15 cellular contexts compared by ENCODE assay signal in the genomic region with DNA sequence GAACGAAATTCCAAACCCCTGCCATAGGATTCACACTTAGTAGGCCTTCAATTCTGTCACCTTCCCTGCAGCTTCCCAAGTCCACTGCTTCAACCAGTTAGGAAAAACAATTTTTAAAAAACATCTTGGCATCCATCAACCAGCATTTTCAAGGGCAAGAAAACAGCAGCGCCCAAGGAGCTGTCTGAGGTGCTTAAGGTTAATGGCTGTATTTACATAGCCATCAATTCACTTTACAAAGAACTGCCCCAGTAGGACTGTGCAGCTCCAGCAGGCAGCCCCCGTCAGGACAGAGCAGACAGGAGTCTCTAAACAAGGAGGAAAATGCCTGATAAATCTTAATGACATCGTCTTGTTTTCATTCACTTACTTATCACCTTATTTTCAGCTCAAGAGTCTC. TPM values are rescaled to one million over a fixed set of nuclear protein-coding genes. Genes with fewer than 3 reads are reported as not detected.
DNase-seq lines count a peak whose midpoint lies in the region; ATAC-seq, FAIRE-seq and TF ChIP-seq lines count a peak whose summit lies in the region.
"Had no signal": no experiment of that assay in that cellular context is flagged by ENCODE, and none has a peak within 500 bp of the region (broad histone marks: within the 10 kb centered on the region; RNA-seq: fewer than 3 reads in every experiment).

No MANE protein-coding gene starts in this region.

- BruUV-seq in A673 (replicated peaks; lab: Mats Ljungman, UMichigan) = no TSS peak

- H3K9ac ChIP-seq in astrocyte (ENCODE audit: low read length) = no peak overlapping the region

- no peaks in the 10 kb centered on the region for H4K20me1 ChIP-seq in astrocyte (ENCODE audit: insufficient read depth, low read length)

- H3K9me3 Mint-ChIP-seq in astrocyte (ENCODE audit: unreplicated experiment) = no peaks in the 10 kb centered on the region
- H3K9me3 Mint-ChIP-seq: activated naive CD4-positive, alpha-beta T cell treated with anti-CD3 and anti-CD28 coated beads, Interleukin-2, amount 50 U/mL, for 24 hours; type B pancreatic cell had no signal

- FAIRE-seq in astrocyte (lab: Jason Lieb, UNC) = no peak

- H3K27me3 ChIP-seq in A673 (replicated peaks; ENCODE audit: insufficient read depth, low read depth, low read length, poor library complexity) = peaks cover 9% of the 10 kb centered on the region
- H3K27me3 ChIP-seq in astrocyte (ENCODE audit: insufficient read depth, low read length) = no peaks in the 10 kb centered on the region

- H3K27me3 Mint-ChIP-seq in astrocyte (ENCODE audit: low read depth, unreplicated experiment) = peaks cover 3% of the 10 kb centered on the region

- H3K4me1 ChIP-seq in A673 (ENCODE audit: insufficient read depth, low read length, poor library complexity, severe bottlenecking) = no peaks in the 10 kb centered on the region
- no peaks in the 10 kb centered on the region for H3K4me1 ChIP-seq in astrocyte (ENCODE audit: insufficient read depth, low read length)

- peak; percentile 1 for DNase-seq in A673 (ENCODE audit: low spot score)
- peak; percentile 4 for DNase-seq in HT-29 (ENCODE audit: low spot score)
- DNase-seq in astrocyte (ENCODE audit: low read depth) = peak; percentile 3
- peak; percentile 38 for DNase-seq in iPS DF 19.7 (ENCODE audit: low read depth, low spot score)
- DNase-seq in left lobe of liver (ENCODE audit: low spot score) = no peak
- DNase-seq in NCI-H1436 treated with DMSO at 0.1 percent for 48 hours (lab: John Stamatoyannopoulos, UW) = no peak
- DNase-seq in activated CD4-positive, alpha-beta T cell treated with anti-CD3 and anti-CD28 coated beads, Interleukin-2, amount 50 U/mL, for 4 hours = no peak
- DNase-seq: activated CD8-positive, alpha-beta T cell treated with anti-CD3 and anti-CD28 coated beads, Interleukin-2, amount 10 ng/mL, durations not matched to agents 7 days and 5 days; hypothalamus; NCI-H2029 treated with DMSO at 0.1 percent for 48 hours; T-helper 2 cell had no signal

- intact Hi-C loops in A673 (cut with micrococcal nuclease; ENCODE audit: unreplicated experiment) = no loop called here

- H2AFZ ChIP-seq in astrocyte (ENCODE audit: low read depth, low read length) = no peak overlapping the region

- H3K27ac Mint-ChIP-seq in astrocyte (ENCODE audit: unreplicated experiment) = no peak overlapping the region
- H3K27ac Mint-ChIP-seq: activated CD8-positive, alpha-beta T cell treated with anti-CD3 and anti-CD28 coated beads, Interleukin-2, amount 10 ng/mL, durations not matched to agents 7 days and 5 days; activated naive CD4-positive, alpha-beta T cell treated with anti-CD3 and anti-CD28 coated beads, Interleukin-2, amount 50 U/mL, for 24 hours; type B pancreatic cell had no signal

- CTCF ChIA-PET in A673 (lab: Charles Lee) = no interaction called here

- no peak overlapping the region for H3K4me3 Mint-ChIP-seq in astrocyte (ENCODE audit: unreplicated experiment)
- H3K4me3 Mint-ChIP-seq: activated CD8-positive, alpha-beta T cell treated with anti-CD3 and anti-CD28 coated beads, Interleukin-2, amount 10 ng/mL, durations not matched to agents 7 days and 5 days; activated naive CD4-positive, alpha-beta T cell treated with anti-CD3 and anti-CD28 coated beads, Interleukin-2, amount 50 U/mL, for 24 hours; type B pancreatic cell had no signal

- no peak overlapping the region for H3K4me2 ChIP-seq in astrocyte (ENCODE audit: low read length)

- no peaks in the 10 kb centered on the region for H3K36me3 Mint-ChIP-seq in astrocyte (ENCODE audit: low read depth, unreplicated experiment)
- H3K36me3 Mint-ChIP-seq: activated naive CD4-positive, alpha-beta T cell treated with anti-CD3 and anti-CD28 coated beads, Interleukin-2, amount 50 U/mL, for 24 hours; type B pancreatic cell had no signal

- H3K27ac ChIP-seq in A673 (ENCODE audit: low read depth, low read length, poor library complexity, severe bottlenecking) (no peak overlapping the region), astrocyte (ENCODE audit: low read depth, low read length) (no peak overlapping the region)

- no peak overlapping the region for H3K4me3 ChIP-seq in A673 (ENCODE audit: low read depth, low read length, poor library complexity, severe bottlenecking)
- H3K4me3 ChIP-seq in astrocyte (ENCODE audit: insufficient read depth, low read depth, low read length) = no peak overlapping the region

- POLR2A ChIA-PET in A673 (lab: Charles Lee; ENCODE audit: low non-redundant PET) = no interaction called here

- H3K4me1 Mint-ChIP-seq in astrocyte (ENCODE audit: low read depth, unreplicated experiment) = no peaks in the 10 kb centered on the region
- H3K4me1 Mint-ChIP-seq: activated naive CD4-positive, alpha-beta T cell treated with anti-CD3 and anti-CD28 coated beads, Interleukin-2, amount 50 U/mL, for 24 hours had no signal

- TF ChIP-seq CTCF in A673 (conservative IDR thresholded peaks at IDR 0.05; ENCODE audit: low read depth, low read length) (no peak), astrocyte (IDR thresholded peaks at IDR 0.05; ENCODE audit: insufficient read depth, low read depth, low read length) (no peak)

- H3K9me3 ChIP-seq in A673 (ENCODE audit: low read depth, low read length, poor library complexity, severe bottlenecking) (no peaks in the 10 kb centered on the region), astrocyte (ENCODE audit: insufficient read depth, low read depth, low read length) (no peaks in the 10 kb centered on the region)

- ATAC-seq in HG02840 (IDR thresholded peaks at IDR 0.05; ENCODE audit: low FRiP score, unreplicated experiment) (no peak), left lobe of liver (no peak)
- ATAC-seq: activated CD8-positive, alpha-beta T cell treated with anti-CD3 and anti-CD28 coated beads, Interleukin-2, amount 10 ng/mL, durations not matched to agents 7 days and 5 days had no signal

- H3K36me3 ChIP-seq in A673 (ENCODE audit: insufficient read depth, low read length, poor library complexity, severe bottlenecking) (no peaks in the 10 kb centered on the region), astrocyte (ENCODE audit: insufficient read depth, low read length) (no peaks in the 10 kb centered on the region)

- H3K79me2 ChIP-seq in astrocyte (ENCODE audit: insufficient read depth, low read length) = no peaks in the 10 kb centered on the region

RNA-seq across cellular contexts. Expression of gene TAFA4, which starts 13.3 kb away (rescaled TPM):
- total RNA-seq in A673 (2021) = not detected in 2 replicates
- not detected in 2 replicates for total RNA-seq in HT-29 (2014; rRNA removed; shearing (Covaris generic))
- total RNA-seq in astrocyte = not detected in 2 replicates
- total RNA-seq in left lobe of liver = not detected
- total RNA-seq: activated CD8-positive, alpha-beta T cell treated with anti-CD3 and anti-CD28 coated beads, Interleukin-2, amount 10 ng/mL, durations not matched to agents 7 days and 5 days; OCI-LY7 had no signal

Comparison
In these comparisons a context has a peak if more than half of its experiments do, and no peak if none do; other contexts are left out.
1. DNase-seq: peak in A673 (single experiment), HT-29 (single experiment), astrocyte (single experiment) and iPS DF 19.7 (single experiment); none in left lobe of liver (single experiment), NCI-H1436 treated with DMSO at 0.1 percent for 48 hours (single experiment) and activated CD4-positive, alpha-beta T cell treated with anti-CD3 and anti-CD28 coated beads, Interleukin-2, amount 50 U/mL, for 4 hours (0 of 2).